Comparison of ENCODE assay signal across 8 cellular contexts in genomic region chr7:12674861-12675260, GRCh38. TPM values are rescaled to one million over a fixed set of nuclear protein-coding genes. Genes with fewer than 3 reads are reported as not detected.
A peak's percentile ranks its signal among the peaks of the same experiment; 100 is the strongest.
DNase-seq lines count a peak whose midpoint lies in the region; ATAC-seq, FAIRE-seq and TF ChIP-seq lines count a peak whose summit lies in the region.

No MANE protein-coding gene starts in this region.

- H3K4me1 ChIP-seq in effector memory CD4-positive, alpha-beta T cell (ENCODE audit: control insufficient read depth, insufficient read depth, low read length, poor library complexity, severe bottlenecking) = no peaks in the 10 kb centered on the region
- peaks cover 0 to 5% (median 0%) of the 10 kb centered on the region in 3 donors for H3K4me1 ChIP-seq in pancreas

- no peaks in the 10 kb centered on the region for H3K27me3 ChIP-seq in effector memory CD4-positive, alpha-beta T cell (replicated peaks; ENCODE audit: control insufficient read depth, insufficient read depth, low read length, poor library complexity, severe bottlenecking)
- no peaks in the 10 kb centered on the region for H3K27me3 ChIP-seq in pancreas

- H3K4me3 ChIP-seq in effector memory CD4-positive, alpha-beta T cell (ENCODE audit: insufficient read depth, low read depth, low read length, poor library complexity, severe bottlenecking) = no peak overlapping the region
- no peak overlapping the region for H3K4me3 ChIP-seq in pancreas

- intact Hi-C loops in pancreas (cut with DNase I) = no loop called here

- TF ChIP-seq CTCF in pancreas (IDR thresholded peaks at IDR 0.05) = peak in 3 of 4 donors; percentile 17 to 43 (median 20)

- no peak overlapping the region for H3K27ac ChIP-seq in effector memory CD4-positive, alpha-beta T cell (ENCODE audit: insufficient read depth, low read length, poor library complexity, severe bottlenecking)
- H3K27ac ChIP-seq in pancreas = no peak overlapping the region

- no peak for FAIRE-seq in pancreas (lab: Jason Lieb, UNC)

- ATAC-seq in HG02870 (IDR thresholded peaks at IDR 0.05; ENCODE audit: unreplicated experiment) (peak; percentile 89), pancreas (peak; percentile 60 to 97 (median 93))

- DNase-seq in activated gamma-delta T cell treated with Interleukin-2 at 50 U/mL for 16 hours = peak; percentile 33
- no peak for DNase-seq in activated gamma-delta T cell (lab: John Stamatoyannopoulos, UW)
- DNase-seq in RPMI8226 = peak; percentile 73
- DNase-seq in effector memory CD4-positive, alpha-beta T cell = peak; percentile 11 to 40 (median 16)
- peak in 3 of 6 donors; percentile 20 to 34 (median 33) for DNase-seq in pancreas
- DNase-seq in GF-D8 (lab: John Stamatoyannopoulos, UW) = no peak
- no peak for DNase-seq in nucleus accumbens (lab: John Stamatoyannopoulos, UW)

- no peaks in the 10 kb centered on the region for H3K36me3 ChIP-seq in effector memory CD4-positive, alpha-beta T cell (ENCODE audit: control insufficient read depth, insufficient read depth, low read length)
- H3K36me3 ChIP-seq in pancreas = no peaks in the 10 kb centered on the region

- 41 to 45% methylated on average over 4 of the region's 4 CpGs for WGBS in pancreas, 2 donors

- H3K9me3 ChIP-seq in effector memory CD4-positive, alpha-beta T cell (ENCODE audit: control insufficient read depth, low read length) = no peaks in the 10 kb centered on the region
- no peaks in the 10 kb centered on the region for H3K9me3 ChIP-seq in pancreas

RNA-seq across cellular contexts. Expression of gene ARL4A, which starts 12.6 kb away (rescaled TPM):
- 1 to 10 TPM; 1.9 to 7.3 (median 4.2) TPM for total RNA-seq in pancreas
- polyA plus RNA-seq in pancreas = 1 to 10 TPM; 3.6 to 8.6 TPM

Comparison
In these comparisons a context has a peak if more than half of its experiments do, and no peak if none do; other contexts are left out.
1. DNase-seq: peak in activated gamma-delta T cell treated with Interleukin-2 at 50 U/mL for 16 hours (single experiment), RPMI8226 (single experiment) and effector memory CD4-positive, alpha-beta T cell (3 of 3); none in activated gamma-delta T cell (single experiment), GF-D8 (single experiment) and nucleus accumbens (0 of 56).